Comparison of ENCODE assay signal across 8 cellular contexts in genomic region chr10:131979821-131980270, GRCh38. TPM values are rescaled to one million over a fixed set of nuclear protein-coding genes. Genes with fewer than 3 reads are reported as not detected.
A peak's percentile ranks its signal among the peaks of the same experiment; 100 is the strongest.
DNase-seq lines count a peak whose midpoint lies in the region; ATAC-seq and TF ChIP-seq lines count a peak whose summit lies in the region.

No MANE protein-coding gene starts in this region.

- peak overlapping the region; percentile 70 for H3K27ac Mint-ChIP-seq in activated naive CD8-positive, alpha-beta T cell treated with anti-CD3 and anti-CD28 coated beads for 36 hours

- H3K4me3 ChIP-seq in H7 (ENCODE audit: insufficient read depth, low read depth, low read length): peak overlapping the region; percentile 31
- H3K4me3 ChIP-seq in right atrium auricular region: peak overlapping the region; percentile 27 to 99
- peak overlapping the region; percentile 97 for H3K4me3 ChIP-seq in skeletal muscle cell (ENCODE audit: low read depth, low read length)

- no peak for TF ChIP-seq CTCF in right atrium auricular region (IDR thresholded peaks at IDR 0.05)

- no peaks in the 10 kb centered on the region for H3K36me3 ChIP-seq in H7 (replicated peaks; ENCODE audit: control insufficient read depth, insufficient read depth, low read length)
- H3K36me3 ChIP-seq in right atrium auricular region: no peaks in the 10 kb centered on the region

- H3K4me1 ChIP-seq in right atrium auricular region: peaks cover 0 to 43% of the 10 kb centered on the region in 2 donors

- peaks cover 53% of the 10 kb centered on the region for H3K4me1 Mint-ChIP-seq in activated naive CD8-positive, alpha-beta T cell treated with anti-CD3 and anti-CD28 coated beads for 36 hours

- H3K27ac ChIP-seq in right atrium auricular region: peak overlapping the region; percentile 48 to 71

- peaks cover 47% of the 10 kb centered on the region for H3K36me3 Mint-ChIP-seq in activated naive CD8-positive, alpha-beta T cell treated with anti-CD3 and anti-CD28 coated beads for 36 hours

- no peaks in the 10 kb centered on the region for H3K9me3 ChIP-seq in right atrium auricular region

- no peaks in the 10 kb centered on the region for H3K9me3 Mint-ChIP-seq in activated naive CD8-positive, alpha-beta T cell treated with anti-CD3 and anti-CD28 coated beads for 36 hours

- DNase-seq in H7 (peak; percentile 73), right atrium auricular region (ENCODE audit: low spot score) (no peak), skeletal muscle cell (ENCODE audit: low read depth) (no peak), NCI-H146 (lab: John Stamatoyannopoulos, UW) (no peak), kidney tubule cell (ENCODE audit: low spot score) (no peak), COLO829 (ENCODE audit: low spot score) (no peak)
- no peak for DNase-seq in activated naive CD8-positive, alpha-beta T cell treated with anti-CD3 and anti-CD28 coated beads for 36 hours

- peak overlapping the region; percentile 75 for H3K4me3 Mint-ChIP-seq in activated naive CD8-positive, alpha-beta T cell treated with anti-CD3 and anti-CD28 coated beads for 36 hours

- H3K27me3 Mint-ChIP-seq in activated naive CD8-positive, alpha-beta T cell treated with anti-CD3 and anti-CD28 coated beads for 36 hours: no peaks in the 10 kb centered on the region

- no peak for ATAC-seq in GM18520 (IDR thresholded peaks at IDR 0.05; ENCODE audit: unreplicated experiment)

- peaks cover 15% of the 10 kb centered on the region for H3K27me3 ChIP-seq in H7 (ENCODE audit: control insufficient read depth, insufficient read depth, low read length)
- H3K27me3 ChIP-seq in right atrium auricular region: no peaks in the 10 kb centered on the region

RNA-seq across cellular contexts. Expression of gene BNIP3, which starts 1.9 kb away (rescaled TPM):
- 129 and 219 TPM in 2 replicates for total RNA-seq in H7 (2014; rRNA removed; shearing (Covaris generic))
- total RNA-seq in activated naive CD8-positive, alpha-beta T cell treated with anti-CD3 and anti-CD28 coated beads for 36 hours: 100 to 1,000 TPM; 115 to 121 TPM
- total RNA-seq in right atrium auricular region: 100 to 1,000 TPM; 187 to 189 TPM

Comparison
In these comparisons a context has a peak if more than half of its experiments do, and no peak if none do; other contexts are left out.
1. H3K4me3 ChIP-seq: peak in every context shown above with its lines; median percentile 97 in skeletal muscle cell; 63 in right atrium auricular region; 31 in H7.